Comparison of ENCODE assay signal across 17 cellular contexts in genomic region chr2:226295123-226295522, GRCh38.
"Had no signal": no experiment of that assay in that cellular context is flagged by ENCODE, and none has a peak within 500 bp of the region (broad histone marks: within the 10 kb centered on the region; RNA-seq: fewer than 3 reads in every experiment).

No MANE protein-coding gene starts in this region.

- H3K4me3 Mint-ChIP-seq: naive B cell, nephron had no signal

- ATAC-seq: heart left ventricle, left colon, left ventricle myocardium superior had no signal

- H3K27ac Mint-ChIP-seq: naive B cell, nephron had no signal

- DNase-seq: colonic mucosa; dermis blood vessel endothelial cell; esophagus squamous epithelium; heart left ventricle; hippocampal formation; left colon; left ventricle myocardium superior; mesenchymal stem cell; naive B cell; posterior cingulate gyrus; sigmoid colon; stimulated activated CD4-positive, alpha-beta T cell treated with anti-CD3 and anti-CD28 coated beads, Interleukin-12 subunit alpha, Interleukin-12 subunit beta, amount 100 ng/mL, for 4 hours; stimulated activated naive CD4-positive, alpha-beta T cell; stomach; substantia nigra; trophoblast cell had no signal

- H3K4me1 Mint-ChIP-seq: naive B cell, nephron had no signal
